Comparison of ENCODE assay signal across 9 cellular contexts in the genomic region with DNA sequence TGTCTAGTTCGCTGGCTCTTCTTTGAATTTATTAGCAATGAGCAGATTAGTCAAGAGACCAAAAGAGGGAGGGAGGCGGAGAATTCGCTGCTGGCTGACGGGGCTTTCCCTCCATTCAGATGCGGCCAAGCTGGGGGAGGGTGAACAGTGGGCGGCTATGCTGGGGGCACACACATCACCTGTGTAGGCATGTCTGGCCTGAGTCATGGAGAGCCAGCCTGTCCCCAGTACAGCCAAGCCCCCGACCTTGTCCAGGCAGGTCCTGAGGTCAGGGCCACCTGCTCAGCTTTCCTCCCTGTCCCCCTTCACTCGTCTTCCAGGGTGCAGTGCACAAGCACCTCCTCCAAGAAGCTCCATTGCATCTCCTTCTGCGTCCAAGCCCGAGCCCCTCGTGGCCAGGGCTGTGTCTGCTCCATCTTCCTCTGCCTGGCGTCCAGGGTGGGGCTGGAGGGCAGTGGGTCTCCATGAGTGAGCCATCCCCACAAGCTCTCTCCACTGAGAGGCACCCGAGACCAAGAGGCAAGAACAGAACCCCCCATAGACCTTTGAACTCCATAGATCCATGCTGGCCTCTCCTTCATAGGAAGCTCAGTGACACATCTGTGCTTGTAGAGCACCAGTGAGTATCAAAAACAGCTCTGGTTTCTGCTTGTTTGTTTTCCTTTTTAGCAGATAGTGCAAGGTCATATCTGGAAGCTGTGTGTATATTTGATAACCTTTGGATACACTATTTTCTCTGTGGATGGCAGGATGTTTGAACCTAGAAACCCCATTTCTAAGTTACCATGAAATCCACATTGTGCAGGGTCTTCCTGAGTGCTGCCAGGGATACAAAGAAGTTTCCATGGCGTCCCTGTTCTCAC. TPM values are rescaled to one million over a fixed set of nuclear protein-coding genes. Genes with fewer than 3 reads are reported as not detected.
DNase-seq lines count a peak whose midpoint lies in the region; ATAC-seq lines count a peak whose summit lies in the region.
"Had no signal": no experiment of that assay in that cellular context is flagged by ENCODE, and none has a peak within 500 bp of the region (broad histone marks: within the 10 kb centered on the region; RNA-seq: fewer than 3 reads in every experiment).

No MANE protein-coding gene starts in this region.

- H2AFZ ChIP-seq in neuronal stem cell (ENCODE audit: low read length): no peak overlapping the region

- no peak overlapping the region for H3K4me3 ChIP-seq in BLaER1 treated with 17β-estradiol and CSF1 and Interleukin-3, amounts not matched to agents 10 nM and 100 nM
- H3K4me3 ChIP-seq in esophagus (ENCODE audit: low read depth in 1 of 2, low read length in 2 of 2): no peak overlapping the region
- peak overlapping the region in 1 of 2 donors; percentile 9 for H3K4me3 ChIP-seq in neuronal stem cell (ENCODE audit: low read length in 2 of 2)

- peak overlapping the region; percentile 64 for H2BK12ac ChIP-seq in neuronal stem cell (ENCODE audit: low read length)

- peaks cover 73 to 93% (median 82%) of the 10 kb centered on the region in 10 experiments for H3K4me1 ChIP-seq in BLaER1 treated with 17β-estradiol and CSF1 and Interleukin-3, amounts not matched to agents 10 nM and 100 nM
- H3K4me1 ChIP-seq in esophagus (ENCODE audit: control insufficient read depth in 2 of 2, insufficient read depth in 2 of 2, low read length in 1 of 2) (peaks cover 29 to 39% of the 10 kb centered on the region in 2 donors), neuronal stem cell (ENCODE audit: control insufficient read depth in 2 of 2, insufficient read depth in 1 of 2, low read depth in 1 of 2, low read length in 2 of 2) (peaks cover 28% of the 10 kb centered on the region in 2 donors)

- no peak overlapping the region for H3K4ac ChIP-seq in neuronal stem cell (ENCODE audit: low read length)

- no peaks in the 10 kb centered on the region for H3K9me3 ChIP-seq in BLaER1 treated with 17β-estradiol and CSF1 and Interleukin-3, amounts not matched to agents 10 nM and 100 nM (replicated peaks in 1 of 11)
- H3K9me3 ChIP-seq in esophagus (ENCODE audit: control insufficient read depth in 2 of 2, insufficient read depth in 1 of 2, low read depth in 1 of 2, low read length in 1 of 2) (no peaks in the 10 kb centered on the region), neuronal stem cell (replicated peaks in 1 of 2; ENCODE audit: control insufficient read depth in 2 of 2, insufficient read depth in 1 of 2, low read depth in 1 of 2, low read length in 2 of 2) (no peaks in the 10 kb centered on the region)

- peak overlapping the region; percentile 81 for H2AK5ac ChIP-seq in neuronal stem cell (ENCODE audit: low read depth, low read length)

- peaks cover 0 to 98% (median 17%) of the 10 kb centered on the region in 11 experiments; a peak in 11 of 22 replicates for H4K20me1 ChIP-seq in BLaER1 treated with 17β-estradiol and CSF1 and Interleukin-3, amounts not matched to agents 10 nM and 100 nM

- H2BK5ac ChIP-seq in neuronal stem cell (ENCODE audit: low read length): no peak overlapping the region

- H3K4me2 ChIP-seq in BLaER1 treated with 17β-estradiol and CSF1 and Interleukin-3, amounts not matched to agents 10 nM and 100 nM: peak overlapping the region; percentile 90 to 100 (median 97)
- no peak overlapping the region for H3K4me2 ChIP-seq in neuronal stem cell (ENCODE audit: insufficient read depth, low read length, poor library complexity, severe bottlenecking)

- no peaks in the 10 kb centered on the region for H3K27me3 ChIP-seq in BLaER1 treated with 17β-estradiol and CSF1 and Interleukin-3, amounts not matched to agents 10 nM and 100 nM
- H3K27me3 ChIP-seq in esophagus (ENCODE audit: control insufficient read depth in 1 of 2, insufficient read depth in 2 of 2, low read length in 2 of 2) (no peaks in the 10 kb centered on the region), neuronal stem cell (ENCODE audit: control insufficient read depth in 3 of 3, insufficient read depth in 3 of 3, low read depth in 1 of 3, low read length in 3 of 3) (no peaks in the 10 kb centered on the region)

- H3K27ac ChIP-seq in BLaER1 treated with 17β-estradiol and CSF1 and Interleukin-3, amounts not matched to agents 10 nM and 100 nM: peak overlapping the region in 10 of 11 experiments; percentile 12 to 81 (median 72); a peak in 16 of 22 replicates
- H3K27ac ChIP-seq in esophagus (ENCODE audit: low read depth in 2 of 2, low read length in 1 of 2) (peak overlapping the region; percentile 59 to 78), neuronal stem cell (replicated peaks; ENCODE audit: low read length) (no peak overlapping the region)

- 59 to 66% methylated on average over 14 of the region's 14 CpGs for WGBS in esophagus, 2 donors
- WGBS in neuronal stem cell (ENCODE audit: extremely low coverage in 2 of 2, insufficient read length in 2 of 2, insufficient replicate concordance in 1 of 2), 2 donors: no CpG with 5 or more reads among the region's 14 CpGs

- H3K14ac ChIP-seq in neuronal stem cell (ENCODE audit: low read length): no peak overlapping the region

- ATAC-seq in HG03521 (IDR thresholded peaks at IDR 0.05; ENCODE audit: unreplicated experiment): no peak

- no peak overlapping the region for H3K18ac ChIP-seq in neuronal stem cell (ENCODE audit: low read length)

- peak; percentile 34 for DNase-seq in OCI-M1 (lab: John Stamatoyannopoulos, UW)
- no peak for DNase-seq in neuronal stem cell (ENCODE audit: low spot score)
- DNase-seq in retina: no peak
- no peak for DNase-seq in NCI-H510A treated with DMSO at 0.1 percent for 48 hours (lab: John Stamatoyannopoulos, UW)
- DNase-seq in activated T-cell treated with anti-CD3 and anti-CD28 coated beads for 4 hours: no peak
- DNase-seq: NCI-H1436 treated with DMSO at 0.1 percent for 48 hours had no signal

- no peak overlapping the region for H3K23ac ChIP-seq in neuronal stem cell (ENCODE audit: low read depth, low read length, poor library complexity)

- H3K79me1 ChIP-seq in neuronal stem cell (ENCODE audit: low read depth, low read length): no peaks in the 10 kb centered on the region

- no peak overlapping the region for H4K91ac ChIP-seq in neuronal stem cell (ENCODE audit: low read depth, low read length, poor library complexity)

- peak overlapping the region in 4 of 11 experiments; percentile 16 to 86 (median 78); a peak in 3 of 22 replicates for H3K9ac ChIP-seq in BLaER1 treated with 17β-estradiol and CSF1 and Interleukin-3, amounts not matched to agents 10 nM and 100 nM
- no peak overlapping the region for H3K9ac ChIP-seq in neuronal stem cell (ENCODE audit: low read depth, low read length, poor library complexity)

- H2BK15ac ChIP-seq in neuronal stem cell (ENCODE audit: low read length): no peak overlapping the region

- no peak overlapping the region for H4K8ac ChIP-seq in neuronal stem cell (ENCODE audit: low read depth, low read length)

- H2BK120ac ChIP-seq in neuronal stem cell (ENCODE audit: low read depth, low read length): peak overlapping the region; percentile 26

- peaks cover 0 to 97% (median 26%) of the 10 kb centered on the region in 11 experiments; a peak in 18 of 22 replicates for H3K36me3 ChIP-seq in BLaER1 treated with 17β-estradiol and CSF1 and Interleukin-3, amounts not matched to agents 10 nM and 100 nM
- peaks cover 0 to 5% of the 10 kb centered on the region in 2 donors for H3K36me3 ChIP-seq in esophagus (ENCODE audit: control insufficient read depth in 2 of 2, insufficient read depth in 2 of 2, low read length in 1 of 2)
- no peaks in the 10 kb centered on the region for H3K36me3 ChIP-seq in neuronal stem cell (replicated peaks in 1 of 2; ENCODE audit: control insufficient read depth in 2 of 2, insufficient read depth in 2 of 2, low read length in 2 of 2)

RNA-seq across cellular contexts. Expression of a gene that starts 1.9 kb away (rescaled TPM):
- 10 to 100 TPM in 1 of 2 donors, 1 to 10 TPM in 1; 7.7 to 29.0 TPM for polyA plus RNA-seq in esophagus
- 0.22 TPM for polyA plus RNA-seq in neuronal stem cell (2013, experiment 1 of 2)
- polyA plus RNA-seq in neuronal stem cell (2013, experiment 2 of 2): 0.26 TPM

RNA-seq across cellular contexts. Expression of a gene that starts 20.2 kb away (rescaled TPM):
- polyA plus RNA-seq in esophagus: 1 to 10 TPM; 4.6 to 5.4 TPM
- 65.4 TPM for polyA plus RNA-seq in neuronal stem cell (2013, experiment 1 of 2)
- 66.3 TPM for polyA plus RNA-seq in neuronal stem cell (2013, experiment 2 of 2)

RNA-seq across cellular contexts. Expression of a gene that starts 20.9 kb away (rescaled TPM):
- 1 to 10 TPM; 3.6 to 3.7 TPM for polyA plus RNA-seq in esophagus
- 13.0 TPM for polyA plus RNA-seq in neuronal stem cell (2013, experiment 1 of 2)
- 13.1 TPM for polyA plus RNA-seq in neuronal stem cell (2013, experiment 2 of 2)
